In the genomic region with DNA sequence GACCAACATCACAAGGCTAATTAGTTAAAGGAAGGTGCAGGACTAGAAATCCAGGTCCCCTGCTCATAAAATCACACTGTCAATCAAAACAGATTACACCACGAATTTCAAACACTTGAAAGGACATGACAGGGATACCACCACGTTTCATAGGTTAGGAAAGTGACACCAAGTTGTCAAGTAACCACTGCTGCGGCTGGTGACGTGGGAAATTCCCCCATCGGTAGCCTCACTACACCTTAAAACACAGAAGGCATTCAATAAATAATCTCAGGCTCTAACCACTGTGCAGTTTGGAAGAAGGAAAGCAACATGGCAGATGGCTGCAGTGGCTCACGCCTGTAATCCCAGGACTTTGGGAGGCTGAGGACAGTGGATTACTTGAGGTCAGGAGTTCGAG, we compare ENCODE assay signal across 3 cellular contexts. TPM values are rescaled to one million over a fixed set of nuclear protein-coding genes. Genes with fewer than 3 reads are reported as not detected.
"Had no signal": no experiment of that assay in that cellular context is flagged by ENCODE, and none has a peak within 500 bp of the region (broad histone marks: within the 10 kb centered on the region; RNA-seq: fewer than 3 reads in every experiment).

No MANE protein-coding gene starts in this region.

RNA-seq across cellular contexts. Expression of gene LIMS4, which starts 3.7 kb away (rescaled TPM):
- total RNA-seq: activated T-helper 1 cell treated with anti-CD3 and anti-CD28 coated beads, Interleukin-12 subunit alpha, Interleukin-12 subunit beta, Interleukin-2, Interleukin-4 antibody, amounts not matched to agents 30 ng/mL and 10 ng/mL and 1 ng/mL, durations not matched to agents 14 hours and 24 hours and 36 hours; activated T-helper 2 cell treated with anti-CD3 and anti-CD28 coated beads, Interferon-gamma antibody, Interleukin-2, Interleukin-4, amounts not matched to agents 10 μg/mL and 5 μg/mL and 100 μg/mL, durations not matched to agents 14 hours and 24 hours and 36 hours; bronchial epithelial cell had no signal
